ENCODE assay signal across 20 cellular contexts in the genomic region with DNA sequence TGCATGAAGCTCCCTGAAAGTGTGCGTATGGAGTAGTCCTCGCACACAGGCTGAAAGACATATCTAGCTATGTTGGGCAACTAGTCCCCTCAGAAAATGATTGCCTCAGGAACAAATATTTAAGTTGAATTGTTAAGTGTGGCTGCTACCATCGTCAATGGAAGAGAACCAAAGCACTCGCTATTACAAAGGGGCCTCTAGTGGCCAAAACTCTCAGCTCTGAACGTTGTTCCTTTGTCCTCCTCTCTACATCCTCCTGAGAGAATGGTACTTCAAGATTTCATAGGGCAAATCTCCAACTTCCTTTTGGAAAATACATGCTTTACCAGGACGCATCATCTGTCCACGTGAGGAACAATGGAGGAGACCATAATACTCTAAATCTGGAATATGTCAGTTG.
"Had no signal": no experiment of that assay in that cellular context is flagged by ENCODE, and none has a peak within 500 bp of the region (broad histone marks: within the 10 kb centered on the region; RNA-seq: fewer than 3 reads in every experiment).

No MANE protein-coding gene starts in this region.

- H3K4me3 Mint-ChIP-seq: activated CD4-positive, alpha-beta T cell treated with anti-CD3 and anti-CD28 coated beads for 36 hours; activated naive CD8-positive, alpha-beta T cell; neural crest cell; stimulated activated naive CD8-positive, alpha-beta T cell treated with anti-CD3 and anti-CD28 coated beads, Interleukin-15, Interleukin-2, amounts not matched to agents 100 ng/mL and 50 ng/mL, for 24 hours had no signal

- H3K4me1 ChIP-seq: left lung, prostate gland, right atrium auricular region, tibial nerve had no signal

- H3K36me3 ChIP-seq: cardiac muscle cell, left lung, prostate gland, right atrium auricular region, tibial nerve had no signal

- FAIRE-seq: urothelium cell line had no signal

- H3K9me3 ChIP-seq: prostate gland, right atrium auricular region, tibial nerve had no signal

- ATAC-seq: activated CD4-positive, alpha-beta T cell treated with anti-CD3 and anti-CD28 coated beads for 36 hours; left lung had no signal

- H3K27ac ChIP-seq: cardiac muscle cell, epithelial cell of prostate, left lung, prostate gland, right atrium auricular region, tibial nerve, VCaP had no signal

- H3K27ac Mint-ChIP-seq: activated CD4-positive, alpha-beta T cell treated with anti-CD3 and anti-CD28 coated beads for 36 hours; activated naive CD8-positive, alpha-beta T cell; stimulated activated naive CD8-positive, alpha-beta T cell treated with anti-CD3 and anti-CD28 coated beads, Interleukin-15, Interleukin-2, amounts not matched to agents 100 ng/mL and 50 ng/mL, for 24 hours had no signal

- H3K27me3 ChIP-seq: cardiac muscle cell, left lung, right atrium auricular region, tibial nerve had no signal

- H3K4me1 Mint-ChIP-seq: activated CD4-positive, alpha-beta T cell treated with anti-CD3 and anti-CD28 coated beads for 36 hours; neural crest cell had no signal

- H3K9me3 Mint-ChIP-seq: neural crest cell; stimulated activated naive CD8-positive, alpha-beta T cell treated with anti-CD3 and anti-CD28 coated beads, Interleukin-15, Interleukin-2, amounts not matched to agents 100 ng/mL and 50 ng/mL, for 24 hours had no signal

- H3K36me3 Mint-ChIP-seq: activated naive CD8-positive, alpha-beta T cell had no signal

- DNase-seq: activated CD4-positive, alpha-beta T cell treated with anti-CD3 and anti-CD28 coated beads for 36 hours; activated CD4-positive, alpha-beta T cell treated with anti-CD3 and anti-CD28 coated beads, Interleukin-2, amount 50 U/mL, for 48 hours; activated gamma-delta T cell; dermis blood vessel endothelial cell; effector memory CD4-positive, alpha-beta T cell; foreskin melanocyte; left lung; stimulated activated CD4-positive, alpha-beta T cell treated with anti-CD3 and anti-CD28 coated beads, Interleukin-12 subunit alpha, Interleukin-12 subunit beta, amount 100 ng/mL, for 4 hours; stimulated activated CD4-positive, alpha-beta T cell treated with anti-CD3 and anti-CD28 coated beads, Interleukin-2, amount 100 ng/mL, for 24 hours; T-helper 2 cell had no signal

- H3K4me3 ChIP-seq: cardiac muscle cell, left lung, prostate gland, right atrium auricular region, tibial nerve had no signal

- H3K27me3 Mint-ChIP-seq: activated CD4-positive, alpha-beta T cell treated with anti-CD3 and anti-CD28 coated beads for 36 hours; activated naive CD8-positive, alpha-beta T cell; stimulated activated naive CD8-positive, alpha-beta T cell treated with anti-CD3 and anti-CD28 coated beads, Interleukin-15, Interleukin-2, amounts not matched to agents 100 ng/mL and 50 ng/mL, for 24 hours had no signal
